ENCODE assay signal across 15 cellular contexts in genomic region chr18:59501876-59502221, GRCh38.
A peak's percentile ranks its signal among the peaks of the same experiment; 100 is the strongest.
DNase-seq lines count a peak whose midpoint lies in the region; ATAC-seq and TF ChIP-seq lines count a peak whose summit lies in the region.
"Had no signal": no experiment of that assay in that cellular context is flagged by ENCODE, and none has a peak within 500 bp of the region (broad histone marks: within the 10 kb centered on the region; RNA-seq: fewer than 3 reads in every experiment).

No MANE protein-coding gene starts in this region.

- peaks cover 0 to 7% (median 0%) of the 10 kb centered on the region in 5 donors for H3K9me3 Mint-ChIP-seq in CD8-positive, alpha-beta memory T cell

- no peak overlapping the region for H3K4me3 Mint-ChIP-seq in CD8-positive, alpha-beta memory T cell
- H3K4me3 Mint-ChIP-seq: stimulated activated effector memory CD8-positive, alpha-beta T cell treated with anti-CD3 and anti-CD28 coated beads, Interleukin-12 subunit alpha, Interleukin-12 subunit beta, amount 100 ng/mL, for 72 hours had no signal

- H3K36me3 ChIP-seq in HEK293 (ENCODE audit: control insufficient read depth in 2 of 2, insufficient read depth in 1 of 2, low read length in 2 of 2) (no peaks in the 10 kb centered on the region), SK-N-SH (replicated peaks in 1 of 2; ENCODE audit: control insufficient read depth in 1 of 2, insufficient read depth in 2 of 2, low read length in 1 of 2) (no peaks in the 10 kb centered on the region), hepatocyte (replicated peaks; ENCODE audit: insufficient read depth, low read depth) (no peaks in the 10 kb centered on the region), skeletal muscle tissue (ENCODE audit: control insufficient read depth in 3 of 3, insufficient read depth in 3 of 3, low read length in 3 of 3) (no peaks in the 10 kb centered on the region)
- no peaks in the 10 kb centered on the region for H3K36me3 ChIP-seq in CD8-positive, alpha-beta memory T cell (ENCODE audit: insufficient read depth, low read length)

- no peaks in the 10 kb centered on the region for H3K36me3 Mint-ChIP-seq in CD8-positive, alpha-beta memory T cell
- H3K36me3 Mint-ChIP-seq: activated naive CD4-positive, alpha-beta T cell treated with anti-CD3 and anti-CD28 coated beads, Interleukin-2, amount 50 U/mL, for 72 hours; stimulated activated effector memory CD8-positive, alpha-beta T cell treated with anti-CD3 and anti-CD28 coated beads, Interleukin-12 subunit alpha, Interleukin-12 subunit beta, amount 100 ng/mL, for 72 hours had no signal

- H3K4me3 ChIP-seq in HEK293 (ENCODE audit: low read depth, low read length) (no peak overlapping the region), SK-N-SH (ENCODE audit: low read depth in 2 of 2, low read length in 1 of 2) (no peak overlapping the region), hepatocyte (no peak overlapping the region), skeletal muscle tissue (ENCODE audit: low read length in 3 of 3) (no peak overlapping the region)
- no peak overlapping the region for H3K4me3 ChIP-seq in CD8-positive, alpha-beta memory T cell (ENCODE audit: low read length)

- H3K27me3 ChIP-seq in SK-N-SH (ENCODE audit: insufficient read depth) (no peaks in the 10 kb centered on the region), hepatocyte (no peaks in the 10 kb centered on the region), skeletal muscle tissue (ENCODE audit: control insufficient read depth in 3 of 3, insufficient read depth in 3 of 3, low read length in 3 of 3) (no peaks in the 10 kb centered on the region)
- no peaks in the 10 kb centered on the region for H3K27me3 ChIP-seq in CD8-positive, alpha-beta memory T cell (ENCODE audit: insufficient read depth, low read length, poor library complexity, severe bottlenecking)

- no peaks in the 10 kb centered on the region for H3K9me3 ChIP-seq in HEK293 (ENCODE audit: control insufficient read depth, insufficient read depth, low read depth, low read length)
- no peaks in the 10 kb centered on the region for H3K9me3 ChIP-seq in SK-N-SH
- H3K9me3 ChIP-seq in hepatocyte (ENCODE audit: low read depth), result no peaks in the 10 kb centered on the region
- H3K9me3 ChIP-seq in skeletal muscle tissue (ENCODE audit: control insufficient read depth in 3 of 3, low read length in 3 of 3), result no peaks in the 10 kb centered on the region
- H3K9me3 ChIP-seq in CD8-positive, alpha-beta memory T cell (ENCODE audit: low read length), result no peaks in the 10 kb centered on the region

- WGBS in SK-N-SH (ENCODE audit: low lambda C conversion rate), result 83% methylated on average over 5 of the region's 5 CpGs
- WGBS in hepatocyte (ENCODE audit: low lambda C conversion rate, missing lambda C conversion rate), result 74% methylated on average over 5 of the region's 5 CpGs

- H3K4me1 ChIP-seq in HEK293 (ENCODE audit: control insufficient read depth, insufficient read depth, low read length) (peaks cover 12% of the 10 kb centered on the region), SK-N-SH (ENCODE audit: control insufficient read depth in 1 of 2, insufficient read depth in 2 of 2, low read depth in 1 of 2, low read length in 1 of 2) (peaks cover 7 to 21% of the 10 kb centered on the region in 2 experiments; a peak in 2 of 4 replicates), hepatocyte (ENCODE audit: insufficient read depth) (peaks cover 15% of the 10 kb centered on the region), skeletal muscle tissue (ENCODE audit: control insufficient read depth in 3 of 3, insufficient read depth in 3 of 3, low read length in 3 of 3) (peaks cover 6 to 15% (median 14%) of the 10 kb centered on the region in 3 donors)
- H3K4me1 ChIP-seq in CD8-positive, alpha-beta memory T cell (ENCODE audit: insufficient read depth, low read length), result no peaks in the 10 kb centered on the region

- peaks cover 4 to 15% of the 10 kb centered on the region in 2 donors for H3K27me3 Mint-ChIP-seq in CD8-positive, alpha-beta memory T cell

- no peaks in the 10 kb centered on the region for H4K20me1 ChIP-seq in SK-N-SH (ENCODE audit: insufficient read depth)
- H4K20me1 ChIP-seq in hepatocyte (ENCODE audit: insufficient read depth, poor library complexity, severe bottlenecking), result no peaks in the 10 kb centered on the region

- H3F3A ChIP-seq in SK-N-SH (replicated peaks; ENCODE audit: insufficient read depth), result no peaks in the 10 kb centered on the region

- no peak for TF ChIP-seq EP300 in SK-N-SH (IDR thresholded peaks at IDR 0.05; ENCODE audit: borderline replicate concordance in 1 of 2, low read depth in 1 of 2, low read length in 1 of 2)

- CTCF ChIA-PET in HEK293 (lab: Yijun Ruan, JAX) (interaction anchor here (2.3 kb wide), 1 partner anchor 42 kb away, joined by 6 read pairs; no protein-coding TSS in a partner anchor), SK-N-SH (lab: Yijun Ruan, JAX) (interaction anchor here (1.2 kb wide), 1 partner anchor 15 kb away, joined by 3 read pairs; no protein-coding TSS in a partner anchor)
- CTCF ChIA-PET in CD8-positive, alpha-beta memory T cell (lab: Charles Lee), result no interaction called here

- H3K79me2 ChIP-seq in SK-N-SH (ENCODE audit: insufficient read depth) (no peaks in the 10 kb centered on the region), hepatocyte (no peaks in the 10 kb centered on the region)

- H3K9me2 ChIP-seq in SK-N-SH (no peaks in the 10 kb centered on the region), hepatocyte (replicated peaks; ENCODE audit: insufficient read depth) (no peaks in the 10 kb centered on the region)

- no peaks in the 10 kb centered on the region for H3K4me1 Mint-ChIP-seq in CD8-positive, alpha-beta memory T cell
- H3K4me1 Mint-ChIP-seq: stimulated activated effector memory CD8-positive, alpha-beta T cell treated with anti-CD3 and anti-CD28 coated beads, Interleukin-12 subunit alpha, Interleukin-12 subunit beta, amount 100 ng/mL, for 72 hours had no signal

- POLR2A ChIA-PET in HEK293 (lab: Yijun Ruan, JAX), result interaction anchor here (1.3 kb wide), 1 partner anchor 122 kb away, joined by 3 read pairs; no protein-coding TSS in a partner anchor
- POLR2A ChIA-PET in SK-N-SH (lab: Yijun Ruan, JAX), result no interaction called here
- POLR2A ChIA-PET in CD8-positive, alpha-beta memory T cell (lab: Charles Lee), result no interaction called here

- DNase-seq in SK-N-SH, result no peak
- no peak for DNase-seq in hepatocyte (ENCODE audit: low spot score)
- DNase-seq in AG20443 (ENCODE audit: low spot score), result no peak
- no peak for DNase-seq in LoVo (ENCODE audit: low spot score)
- DNase-seq in CD8-positive, alpha-beta memory T cell, result no peak
- DNase-seq: C1 segment of cervical spinal cord; cerebellar nuclear complex; Karpas-422; stimulated activated CD4-positive, alpha-beta T cell treated with anti-CD3 and anti-CD28 coated beads, Interleukin-2, amount 100 ng/mL, for 48 hours had no signal

- no peak for ATAC-seq in HG02798 (IDR thresholded peaks at IDR 0.05; ENCODE audit: poor library complexity, unreplicated experiment)
- ATAC-seq: activated naive CD4-positive, alpha-beta T cell treated with anti-CD3 and anti-CD28 coated beads, Interleukin-2, amount 50 U/mL, for 72 hours; stimulated activated effector memory CD8-positive, alpha-beta T cell treated with anti-CD3 and anti-CD28 coated beads, Interleukin-12 subunit alpha, Interleukin-12 subunit beta, amount 100 ng/mL, for 72 hours had no signal

- no peak overlapping the region for H2AFZ ChIP-seq in SK-N-SH (ENCODE audit: low read depth)
- no peak overlapping the region for H2AFZ ChIP-seq in hepatocyte

- peak overlapping the region; percentile 77 for H3K27ac ChIP-seq in HEK293 (ENCODE audit: extremely low read depth, low read depth, low read length)
- peak overlapping the region; percentile 49 to 89 for H3K27ac ChIP-seq in SK-N-SH (ENCODE audit: low read depth in 2 of 2, low read length in 1 of 2)
- peak overlapping the region; percentile 50 for H3K27ac ChIP-seq in hepatocyte
- H3K27ac ChIP-seq in skeletal muscle tissue (ENCODE audit: low read depth, low read length), result peak overlapping the region; percentile 8
- no peak overlapping the region for H3K27ac ChIP-seq in CD8-positive, alpha-beta memory T cell (ENCODE audit: low read depth, low read length)
- H3K27ac ChIP-seq: VCaP had no signal

- H3K9ac ChIP-seq in SK-N-SH (no peak overlapping the region), skeletal muscle tissue (ENCODE audit: low read depth in 1 of 3, low read length in 3 of 3) (no peak overlapping the region)

- no peak overlapping the region for H3K27ac Mint-ChIP-seq in CD8-positive, alpha-beta memory T cell
- H3K27ac Mint-ChIP-seq: activated naive CD4-positive, alpha-beta T cell treated with anti-CD3 and anti-CD28 coated beads, Interleukin-2, amount 50 U/mL, for 72 hours; stimulated activated effector memory CD8-positive, alpha-beta T cell treated with anti-CD3 and anti-CD28 coated beads, Interleukin-12 subunit alpha, Interleukin-12 subunit beta, amount 100 ng/mL, for 72 hours had no signal

- peak overlapping the region; percentile 57; the same call in 1 of the 2 replicates for H3K4me2 ChIP-seq in SK-N-SH
- no peak overlapping the region for H3K4me2 ChIP-seq in hepatocyte

- no peak for TF ChIP-seq RAD21 in SK-N-SH (IDR thresholded peaks at IDR 0.05; ENCODE audit: low read length)

- TF ChIP-seq CTCF in HEK293 (tag by site-specific recombination; IDR thresholded peaks at IDR 0.05) (no peak), SK-N-SH (IDR thresholded peaks at IDR 0.05) (no peak), hepatocyte (IDR thresholded peaks at IDR 0.05; ENCODE audit: poor library complexity) (no peak)

TF ChIP-seq in HEK293, 187 proteins besides CTCF, POLR2A, EP300 and RAD21 (continues in another document):
- peak; percentile 58 for TF ChIP-seq ZNF335 (tag by site-specific recombination; conservative IDR thresholded peaks at IDR 0.05)

TF ChIP-seq in SK-N-SH, 30 proteins besides CTCF, POLR2A, EP300 and RAD21 (continues in another document):
- no peak for TF ChIP-seq FOXM1 (IDR thresholded peaks at IDR 0.05; ENCODE audit: low read depth)
